17 cellular contexts compared by ENCODE assay signal in the genomic region with DNA sequence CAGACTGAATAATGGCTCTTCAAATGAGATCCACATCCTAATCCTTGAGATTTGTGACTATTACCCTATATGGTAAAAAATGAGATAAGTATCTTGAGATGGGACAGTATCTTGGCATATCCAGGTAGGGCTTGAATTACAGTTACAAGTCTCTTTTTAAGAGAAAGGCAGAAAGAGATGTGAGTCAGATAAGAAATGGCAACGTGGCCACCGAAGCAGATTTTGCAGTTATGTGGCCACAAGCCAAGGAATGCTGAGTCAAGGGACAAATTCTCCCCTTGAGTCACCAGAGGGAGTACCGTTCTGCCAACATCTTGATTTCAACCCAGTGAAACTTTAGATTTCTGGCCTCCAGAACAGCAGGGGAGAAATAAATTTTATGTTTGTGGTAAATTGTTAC.
DNase-seq lines count a peak whose midpoint lies in the region; TF ChIP-seq lines count a peak whose summit lies in the region.
"Had no signal": no experiment of that assay in that cellular context is flagged by ENCODE, and none has a peak within 500 bp of the region (broad histone marks: within the 10 kb centered on the region; RNA-seq: fewer than 3 reads in every experiment).

No MANE protein-coding gene starts in this region.

- dilution Hi-C loops in mammary epithelial cell (cut with HindIII; ENCODE audit: low sequenced_read_pairs) = no loop called here

- no peaks in the 10 kb centered on the region for H3K36me3 ChIP-seq in mammary epithelial cell (ENCODE audit: insufficient read depth, low read length)
- H3K36me3 ChIP-seq in mesendoderm (ENCODE audit: control insufficient read depth, insufficient read depth, low read length) = no peaks in the 10 kb centered on the region
- no peaks in the 10 kb centered on the region for H3K36me3 ChIP-seq in OCI-LY7 (ENCODE audit: insufficient read depth, low read length)
- H3K36me3 ChIP-seq: BE2C, gastroesophageal sphincter had no signal

- in situ Hi-C loops in mammary epithelial cell (cut with MboI; ENCODE audit: low sequenced_read_pairs in 2 of 2) = no loop called here

- 0% methylated on average over 3 of the region's 3 CpGs for WGBS in mammary epithelial cell (ENCODE audit: low coverage, missing lambda C conversion rate)
- WGBS in mesendoderm (ENCODE audit: extremely low coverage, insufficient coverage, low lambda C conversion rate) = no CpG with 5 or more reads among the region's 3 CpGs

- H3K9me3 ChIP-seq in mammary epithelial cell (replicated peaks; ENCODE audit: insufficient read depth, low read length) (no peaks in the 10 kb centered on the region), OCI-LY7 (ENCODE audit: low read length) (no peaks in the 10 kb centered on the region)
- H3K9me3 ChIP-seq: BE2C, gastroesophageal sphincter had no signal

- H3K27ac ChIP-seq in mammary epithelial cell (ENCODE audit: insufficient read depth, low read depth, low read length) (no peak overlapping the region), mesendoderm (ENCODE audit: low read depth, low read length) (no peak overlapping the region), OCI-LY7 (ENCODE audit: low read depth, low read length, poor library complexity, severe bottlenecking) (no peak overlapping the region)
- H3K27ac ChIP-seq: gastroesophageal sphincter had no signal

- intact Hi-C loops in mammary epithelial cell (cut with micrococcal nuclease) (no loop called here), OCI-LY7 (cut with micrococcal nuclease; ENCODE audit: unreplicated experiment) (no loop called here)

- DNase-seq in EL (peak; percentile 77), NCI-H226 (peak; percentile 55), mammary epithelial cell (peak; percentile 86), mesendoderm (peak; percentile 2), OCI-LY7 (ENCODE audit: low spot score) (no peak), NCI-H69 (lab: John Stamatoyannopoulos, UW) (no peak)
- DNase-seq in activated naive CD4-positive, alpha-beta T cell treated with Interleukin-2 at 50 U/mL for 16 hours = no peak
- DNase-seq in activated naive CD4-positive, alpha-beta T cell treated with anti-CD3 and anti-CD28 coated beads, Interleukin-2, amount 10 ng/mL, durations not matched to agents 7 days and 5 days = no peak
- DNase-seq: activated naive CD8-positive, alpha-beta T cell treated with anti-CD3 and anti-CD28 coated beads, Interleukin-2, amount 50 U/mL, for 24 hours; BE2C; DND-41; MM.1S; posterior cingulate gyrus; stimulated activated CD4-positive, alpha-beta T cell treated with anti-CD3 and anti-CD28 coated beads, Interleukin-2, amount 100 ng/mL, for 24 hours; T-helper 1 cell had no signal

- H4K8ac ChIP-seq in mesendoderm (ENCODE audit: low read depth, low read length) = no peak overlapping the region

- H2BK5ac ChIP-seq in mesendoderm (ENCODE audit: low read length) = no peak overlapping the region

- no peak overlapping the region for H2BK15ac ChIP-seq in mesendoderm (replicated peaks; ENCODE audit: low read depth)

- no peaks in the 10 kb centered on the region for H3K4me1 Mint-ChIP-seq in activated naive CD4-positive, alpha-beta T cell treated with anti-CD3 and anti-CD28 coated beads, Interleukin-2, amount 10 ng/mL, durations not matched to agents 7 days and 5 days
- H3K4me1 Mint-ChIP-seq: activated naive CD8-positive, alpha-beta T cell treated with anti-CD3 and anti-CD28 coated beads, Interleukin-2, amount 50 U/mL, for 24 hours had no signal

- TF ChIP-seq CTCF in mammary epithelial cell (conservative IDR thresholded peaks at IDR 0.05 in 1 of 2, IDR thresholded peaks at IDR 0.05 in 1 of 2; ENCODE audit: extremely low read depth in 1 of 2, insufficient read depth in 1 of 2, low read depth in 1 of 2, low read length in 2 of 2) (peak in 1 of 2 donors; percentile 16), OCI-LY7 (conservative IDR thresholded peaks at IDR 0.05; ENCODE audit: low read length) (no peak)

- H3K56ac ChIP-seq in mesendoderm (ENCODE audit: low read length) = no peak overlapping the region

- no peaks in the 10 kb centered on the region for H3K79me2 ChIP-seq in mammary epithelial cell (ENCODE audit: insufficient read depth, low read length)
- H3K79me2 ChIP-seq in mesendoderm (ENCODE audit: control insufficient read depth, insufficient read depth, low read length) = no peaks in the 10 kb centered on the region
- H3K79me2 ChIP-seq in OCI-LY7 (ENCODE audit: insufficient read depth, low read depth, low read length) = no peaks in the 10 kb centered on the region

- H3K18ac ChIP-seq in mesendoderm (ENCODE audit: low read length) = no peak overlapping the region

- CTCF ChIA-PET in mammary epithelial cell (lab: Charles Lee; ENCODE audit: low non-redundant PET) = no interaction called here
- CTCF ChIA-PET in activated naive CD4-positive, alpha-beta T cell treated with anti-CD3 and anti-CD28 coated beads, Interleukin-2, amount 10 ng/mL, durations not matched to agents 7 days and 5 days (lab: Charles Lee) = no interaction called here
- CTCF ChIA-PET in OCI-LY7 (lab: Charles Lee; ENCODE audit: unreplicated experiment) = no interaction called here

- H3K27me3 Mint-ChIP-seq in activated naive CD4-positive, alpha-beta T cell treated with anti-CD3 and anti-CD28 coated beads, Interleukin-2, amount 10 ng/mL, durations not matched to agents 7 days and 5 days = no peaks in the 10 kb centered on the region
- H3K27me3 Mint-ChIP-seq: activated naive CD8-positive, alpha-beta T cell treated with anti-CD3 and anti-CD28 coated beads, Interleukin-2, amount 50 U/mL, for 24 hours; dendritic cell treated with granulocyte-macrophage colony-stimulating factor and Interleukin-4, amounts not matched to agents 40 ng/mL and 50 ng/mL, for 4 days had no signal

- H3K9me2 ChIP-seq in OCI-LY7 (ENCODE audit: insufficient read depth, low read length) = no peaks in the 10 kb centered on the region

- H3K79me1 ChIP-seq in mesendoderm (ENCODE audit: low read length) = no peaks in the 10 kb centered on the region

- H3K4me2 ChIP-seq in mammary epithelial cell (ENCODE audit: insufficient read depth, low read depth, low read length) (no peak overlapping the region), mesendoderm (ENCODE audit: low read length) (no peak overlapping the region), OCI-LY7 (ENCODE audit: low read length) (no peak overlapping the region)

- H3K27ac Mint-ChIP-seq in activated naive CD4-positive, alpha-beta T cell treated with anti-CD3 and anti-CD28 coated beads, Interleukin-2, amount 10 ng/mL, durations not matched to agents 7 days and 5 days = no peak overlapping the region
- H3K27ac Mint-ChIP-seq: activated naive CD8-positive, alpha-beta T cell treated with anti-CD3 and anti-CD28 coated beads, Interleukin-2, amount 50 U/mL, for 24 hours; dendritic cell treated with granulocyte-macrophage colony-stimulating factor and Interleukin-4, amounts not matched to agents 40 ng/mL and 50 ng/mL, for 4 days had no signal

- no peaks in the 10 kb centered on the region for H3K4me1 ChIP-seq in mammary epithelial cell (ENCODE audit: insufficient read depth, low read length)
- H3K4me1 ChIP-seq in mesendoderm (ENCODE audit: control insufficient read depth, low read depth, low read length) = no peaks in the 10 kb centered on the region
- H3K4me1 ChIP-seq in OCI-LY7 (ENCODE audit: insufficient read depth, low read length, poor library complexity, severe bottlenecking) = no peaks in the 10 kb centered on the region
- H3K4me1 ChIP-seq: BE2C, gastroesophageal sphincter had no signal

- H3K4me3 ChIP-seq in mammary epithelial cell (replicated peaks in 1 of 3; ENCODE audit: insufficient read depth in 1 of 3, low read depth in 2 of 3, low read length in 3 of 3) = no peak overlapping the region
- no peak overlapping the region for H3K4me3 ChIP-seq in mesendoderm (ENCODE audit: low read length)
- H3K4me3 ChIP-seq in OCI-LY7 (ENCODE audit: low read depth, low read length, poor library complexity, severe bottlenecking) = no peak overlapping the region
- H3K4me3 ChIP-seq: gastroesophageal sphincter had no signal

- H4K5ac ChIP-seq in mesendoderm (ENCODE audit: low read length) = no peak overlapping the region

- H3K4me3 Mint-ChIP-seq in activated naive CD4-positive, alpha-beta T cell treated with anti-CD3 and anti-CD28 coated beads, Interleukin-2, amount 10 ng/mL, durations not matched to agents 7 days and 5 days = no peak overlapping the region
- H3K4me3 Mint-ChIP-seq: activated naive CD8-positive, alpha-beta T cell treated with anti-CD3 and anti-CD28 coated beads, Interleukin-2, amount 50 U/mL, for 24 hours; dendritic cell treated with granulocyte-macrophage colony-stimulating factor and Interleukin-4, amounts not matched to agents 40 ng/mL and 50 ng/mL, for 4 days had no signal

- peaks cover 2% of the 10 kb centered on the region for H3K9me3 Mint-ChIP-seq in activated naive CD4-positive, alpha-beta T cell treated with anti-CD3 and anti-CD28 coated beads, Interleukin-2, amount 10 ng/mL, durations not matched to agents 7 days and 5 days

- H2BK120ac ChIP-seq in mesendoderm (ENCODE audit: low read depth, low read length) = no peak overlapping the region

- BruUV-seq in mammary epithelial cell (replicated peaks; lab: Mats Ljungman, UMichigan) = no TSS peak
- BruUV-seq in OCI-LY7 (replicated peaks; lab: Mats Ljungman, UMichigan) = no TSS peak

- H2AFZ ChIP-seq in mammary epithelial cell (ENCODE audit: low read depth, low read length) (no peak overlapping the region), OCI-LY7 (ENCODE audit: low read length) (no peak overlapping the region)

- H4K20me1 ChIP-seq in mammary epithelial cell (ENCODE audit: insufficient read depth, low read length) (no peaks in the 10 kb centered on the region), OCI-LY7 (ENCODE audit: insufficient read depth, low read length) (no peaks in the 10 kb centered on the region)

- POLR2A ChIA-PET in OCI-LY7 (lab: Charles Lee) = interaction anchor here (0.7 kb wide), 1 partner anchor 1859 kb away, joined by 3 read pairs; no protein-coding TSS in a partner anchor

- H3K9ac ChIP-seq in mammary epithelial cell (ENCODE audit: insufficient read depth, low read length) = no peak overlapping the region
- no peak overlapping the region for H3K9ac ChIP-seq in mesendoderm (ENCODE audit: low read length)

- H3K23ac ChIP-seq in mesendoderm (ENCODE audit: low read length) = no peak overlapping the region

- H2AK5ac ChIP-seq in mesendoderm (ENCODE audit: low read length) = no peak overlapping the region

- no peaks in the 10 kb centered on the region for H3K36me3 Mint-ChIP-seq in activated naive CD4-positive, alpha-beta T cell treated with anti-CD3 and anti-CD28 coated beads, Interleukin-2, amount 10 ng/mL, durations not matched to agents 7 days and 5 days

- no peaks in the 10 kb centered on the region for H3K27me3 ChIP-seq in mammary epithelial cell (ENCODE audit: insufficient read depth, low read length)
- no peaks in the 10 kb centered on the region for H3K27me3 ChIP-seq in mesendoderm (ENCODE audit: insufficient read depth, low read length, poor library complexity)
- H3K27me3 ChIP-seq: BE2C, gastroesophageal sphincter had no signal

- no peak overlapping the region for H3K4ac ChIP-seq in mesendoderm (ENCODE audit: low read depth, low read length)

Comparison
In these comparisons a context has a peak if more than half of its experiments do, and no peak if none do; other contexts are left out.
1. DNase-seq: peak in EL (single experiment), NCI-H226 (single experiment), mammary epithelial cell (single experiment) and mesendoderm (single experiment); none in activated naive CD4-positive, alpha-beta T cell treated with Interleukin-2 at 50 U/mL for 16 hours (single experiment), activated naive CD4-positive, alpha-beta T cell treated with anti-CD3 and anti-CD28 coated beads, Interleukin-2, amount 10 ng/mL, durations not matched to agents 7 days and 5 days (single experiment), OCI-LY7 (single experiment) and NCI-H69 (single experiment).